Comparison of ENCODE assay signal across 10 cellular contexts in genomic region chr13:44174769-44175425, GRCh38.
DNase-seq lines count a peak whose midpoint lies in the region; ATAC-seq and TF ChIP-seq lines count a peak whose summit lies in the region.
"Had no signal": no experiment of that assay in that cellular context is flagged by ENCODE, and none has a peak within 500 bp of the region (broad histone marks: within the 10 kb centered on the region; RNA-seq: fewer than 3 reads in every experiment).

No MANE protein-coding gene starts in this region.

- H3K27me3 ChIP-seq in HAP-1 (ENCODE audit: low read depth) = no peaks in the 10 kb centered on the region

- H3K4me3 ChIP-seq in fibroblast of villous mesenchyme (ENCODE audit: low read depth, low read length) (no peak overlapping the region), HAP-1 (no peak overlapping the region)

- peak; percentile 20 for DNase-seq in H4 (ENCODE audit: low spot score)
- no peak for DNase-seq in T-helper 17 cell
- DNase-seq in fibroblast of villous mesenchyme (ENCODE audit: low read depth) = peak; percentile 75
- DNase-seq in sciatic nerve (ENCODE audit: low spot score) = no peak
- DNase-seq in SHP77 treated with DMSO at 0.1 percent for 48 hours (lab: John Stamatoyannopoulos, UW) = no peak
- no peak for DNase-seq in HAP-1 (ENCODE audit: low spot score in 2 of 2)
- DNase-seq in HK-2 (ENCODE audit: unreplicated experiment) = no peak
- no peak for DNase-seq in AML-193 (lab: John Stamatoyannopoulos, UW)
- DNase-seq: activated CD4-positive, CD25-positive, alpha-beta regulatory T cell treated with anti-CD3 and anti-CD28 coated beads, Interleukin-2, amount 50 U/mL, for 72 hours; NCI-H774 had no signal

- H3K36me3 ChIP-seq in HAP-1 (replicated peaks) = no peaks in the 10 kb centered on the region

- H3K36me3 Mint-ChIP-seq in T-helper 17 cell (ENCODE audit: low read depth) = no peaks in the 10 kb centered on the region

- H3K27me3 Mint-ChIP-seq in T-helper 17 cell = peaks cover 19% of the 10 kb centered on the region

- in situ Hi-C loops in HAP-1 (cut with MboI; ENCODE audit: low sequenced_read_pairs) = no loop called here

- no peaks in the 10 kb centered on the region for H3K4me1 ChIP-seq in HAP-1

- no peak for TF ChIP-seq CTCF in fibroblast of villous mesenchyme (IDR thresholded peaks at IDR 0.05; ENCODE audit: insufficient read depth, low read depth, low read length)

- ATAC-seq in T-helper 17 cell (no peak), sciatic nerve (peak; percentile 62)

- peak overlapping the region; percentile 24 for H3K27ac Mint-ChIP-seq in T-helper 17 cell

- intact Hi-C loops in sciatic nerve (cut with DNase I) = no loop called here

- no peak overlapping the region for H3K4me3 Mint-ChIP-seq in T-helper 17 cell

- peaks cover 2% of the 10 kb centered on the region for H3K4me1 Mint-ChIP-seq in T-helper 17 cell

- H3K9me3 ChIP-seq in T-helper 17 cell (ENCODE audit: control insufficient read depth, low read length, poor library complexity, severe bottlenecking) = no peaks in the 10 kb centered on the region
- no peaks in the 10 kb centered on the region for H3K9me3 ChIP-seq in HAP-1

Comparison
In these comparisons a context has a peak if more than half of its experiments do, and no peak if none do; other contexts are left out.
1. DNase-seq: peak in H4 (single experiment) and fibroblast of villous mesenchyme (single experiment); none in T-helper 17 cell (0 of 3), sciatic nerve (single experiment), SHP77 treated with DMSO at 0.1 percent for 48 hours (single experiment), HAP-1 (0 of 2), HK-2 (single experiment) and AML-193 (0 of 2).